Comparison of ENCODE assay signal across 8 cellular contexts in genomic region chr1:185156321-185156853, GRCh38. TPM values are rescaled to one million over a fixed set of nuclear protein-coding genes. Genes with fewer than 3 reads are reported as not detected.
A peak's percentile ranks its signal among the peaks of the same experiment; 100 is the strongest.
DNase-seq lines count a peak whose midpoint lies in the region; ATAC-seq, FAIRE-seq and TF ChIP-seq lines count a peak whose summit lies in the region.

No MANE protein-coding gene starts in this region.

- POLR2A ChIA-PET in activated CD8-positive, alpha-beta T cell treated with anti-CD3 and anti-CD28 coated beads for 36 hours (lab: Charles Lee) = interaction anchor here (0.9 to 1.8 kb wide), 5 partner anchors 14 to 404 kb away, joined by 3 to 5 read pairs (median 3); no protein-coding TSS in a partner anchor

- H3K9me3 ChIP-seq in heart right ventricle = no peaks in the 10 kb centered on the region

- H3K27ac Mint-ChIP-seq in activated CD8-positive, alpha-beta T cell treated with anti-CD3 and anti-CD28 coated beads for 36 hours = peak overlapping the region; percentile 97

- peak; percentile 2 for DNase-seq in GM12892 (ENCODE audit: insufficient read length)
- no peak for DNase-seq in activated CD8-positive, alpha-beta T cell treated with anti-CD3 and anti-CD28 coated beads for 36 hours
- DNase-seq in heart right ventricle = no peak
- peak; percentile 43 for DNase-seq in putamen (ENCODE audit: low spot score)
- DNase-seq in NCI-H1048 (lab: John Stamatoyannopoulos, UW) = no peak
- DNase-seq in UCSD-AML1 (lab: John Stamatoyannopoulos, UW; ENCODE audit: unreplicated experiment) = no peak

- peak; percentile 24 for ATAC-seq in GM21423 (IDR thresholded peaks at IDR 0.05; ENCODE audit: unreplicated experiment)
- peak; percentile 4 for ATAC-seq in HG03575 (IDR thresholded peaks at IDR 0.05; ENCODE audit: extremely low read depth, insufficient number of reproducible peaks, low FRiP score, unreplicated experiment)
- peak; percentile 35 for ATAC-seq in activated CD8-positive, alpha-beta T cell treated with anti-CD3 and anti-CD28 coated beads for 36 hours
- ATAC-seq in heart right ventricle = peak; percentile 34 to 69 (median 54)

- no peaks in the 10 kb centered on the region for H3K27me3 Mint-ChIP-seq in activated CD8-positive, alpha-beta T cell treated with anti-CD3 and anti-CD28 coated beads for 36 hours

- peak overlapping the region; percentile 90 for H3K4me3 Mint-ChIP-seq in activated CD8-positive, alpha-beta T cell treated with anti-CD3 and anti-CD28 coated beads for 36 hours

- CTCF ChIA-PET in activated CD8-positive, alpha-beta T cell treated with anti-CD3 and anti-CD28 coated beads for 36 hours (lab: Charles Lee) = interaction anchor here (1.4 to 6.7 kb wide), 2 partner anchors 13 to 524 kb away, joined by 3 to 71 read pairs; no protein-coding TSS in a partner anchor

- H3K36me3 Mint-ChIP-seq in activated CD8-positive, alpha-beta T cell treated with anti-CD3 and anti-CD28 coated beads for 36 hours (ENCODE audit: low read depth) = peaks cover 6% of the 10 kb centered on the region

- 0 to 1% methylated on average over 29 of the region's 29 CpGs for WGBS in heart right ventricle, 2 donors

- no peak for TF ChIP-seq CTCF in activated CD8-positive, alpha-beta T cell treated with anti-CD3 and anti-CD28 coated beads for 36 hours (IDR thresholded peaks at IDR 0.05)
- TF ChIP-seq CTCF in heart right ventricle (IDR thresholded peaks at IDR 0.05) = no peak

- intact Hi-C loops in activated CD8-positive, alpha-beta T cell treated with anti-CD3 and anti-CD28 coated beads for 36 hours (cut with micrococcal nuclease) = loop anchor here (10.0 kb wide), 1 partner anchor 112 kb away; the partner anchor contains the start of gene RNF2
- intact Hi-C loops in heart right ventricle (cut with DNase I) = loop anchor here in 8 of 10 donors (5.0 to 10.0 kb wide), 8 partner anchors 112 to 1218 kb away; partner anchors contain the start of genes RNF2 (in 6 of the 8), IVNS1ABP (in 2 of the 8), EDEM3 (in 1 of the 8) and ODR4 (in 1 of the 8)

- no peak for TF ChIP-seq POLR2A in GM12892 (IDR thresholded peaks at IDR 0.05; ENCODE audit: low read depth, low read length)

- H3K4me3 ChIP-seq in heart right ventricle = peak overlapping the region; percentile 71 to 95 (median 81)

- H3K27me3 ChIP-seq in heart right ventricle = no peaks in the 10 kb centered on the region

- H3K27ac ChIP-seq in heart right ventricle = peak overlapping the region; percentile 93 to 99 (median 97)

- H3K36me3 ChIP-seq in heart right ventricle = peaks cover 0 to 11% (median 0%) of the 10 kb centered on the region in 9 donors

- peaks cover 3 to 59% (median 39%) of the 10 kb centered on the region in 9 donors for H3K4me1 ChIP-seq in heart right ventricle

- no peaks in the 10 kb centered on the region for H3K9me3 Mint-ChIP-seq in activated CD8-positive, alpha-beta T cell treated with anti-CD3 and anti-CD28 coated beads for 36 hours

- H3K4me1 Mint-ChIP-seq in activated CD8-positive, alpha-beta T cell treated with anti-CD3 and anti-CD28 coated beads for 36 hours (ENCODE audit: low read depth) = peaks cover 47% of the 10 kb centered on the region

- FAIRE-seq in GM12892 (lab: Jason Lieb, UNC) = no peak

RNA-seq across cellular contexts. Expression of gene TRMT1L, which starts 0.4 kb away (rescaled TPM):
- 15.8 TPM for polyA plus RNA-seq in GM12892 (2012; ENCODE audit: missing spikeins)
- 10 to 100 TPM; 25.6 TPM for total RNA-seq in activated CD8-positive, alpha-beta T cell treated with anti-CD3 and anti-CD28 coated beads for 36 hours
- total RNA-seq in heart right ventricle = 10 to 100 TPM; 19.2 to 34.1 (median 26.7) TPM
- polyA plus RNA-seq in heart right ventricle = 1 to 10 TPM; 6.8 to 9.7 TPM

RNA-seq across cellular contexts. Expression of gene SWT1, which starts 0.6 kb away (rescaled TPM):
- polyA plus RNA-seq in GM12892 (2012; ENCODE audit: missing spikeins) = 2.3 TPM
- 1 to 10 TPM; 1.8 to 2.5 TPM for total RNA-seq in activated CD8-positive, alpha-beta T cell treated with anti-CD3 and anti-CD28 coated beads for 36 hours
- 1 to 10 TPM; 3.6 to 7.9 (median 6.2) TPM for total RNA-seq in heart right ventricle
- polyA plus RNA-seq in heart right ventricle = 1 to 10 TPM; 1.4 to 2.6 TPM

Comparison
In these comparisons a context has a peak if more than half of its experiments do, and no peak if none do; other contexts are left out.
1. DNase-seq: peak in GM12892 (single experiment) and putamen (single experiment); none in activated CD8-positive, alpha-beta T cell treated with anti-CD3 and anti-CD28 coated beads for 36 hours (single experiment), heart right ventricle (0 of 2), NCI-H1048 (single experiment) and UCSD-AML1 (single experiment).
2. Peak in every context shown above with its lines, with median percentiles within 50 percentile points of each other: ATAC-seq.